Comparison of ENCODE assay signal across 13 cellular contexts in the genomic region with DNA sequence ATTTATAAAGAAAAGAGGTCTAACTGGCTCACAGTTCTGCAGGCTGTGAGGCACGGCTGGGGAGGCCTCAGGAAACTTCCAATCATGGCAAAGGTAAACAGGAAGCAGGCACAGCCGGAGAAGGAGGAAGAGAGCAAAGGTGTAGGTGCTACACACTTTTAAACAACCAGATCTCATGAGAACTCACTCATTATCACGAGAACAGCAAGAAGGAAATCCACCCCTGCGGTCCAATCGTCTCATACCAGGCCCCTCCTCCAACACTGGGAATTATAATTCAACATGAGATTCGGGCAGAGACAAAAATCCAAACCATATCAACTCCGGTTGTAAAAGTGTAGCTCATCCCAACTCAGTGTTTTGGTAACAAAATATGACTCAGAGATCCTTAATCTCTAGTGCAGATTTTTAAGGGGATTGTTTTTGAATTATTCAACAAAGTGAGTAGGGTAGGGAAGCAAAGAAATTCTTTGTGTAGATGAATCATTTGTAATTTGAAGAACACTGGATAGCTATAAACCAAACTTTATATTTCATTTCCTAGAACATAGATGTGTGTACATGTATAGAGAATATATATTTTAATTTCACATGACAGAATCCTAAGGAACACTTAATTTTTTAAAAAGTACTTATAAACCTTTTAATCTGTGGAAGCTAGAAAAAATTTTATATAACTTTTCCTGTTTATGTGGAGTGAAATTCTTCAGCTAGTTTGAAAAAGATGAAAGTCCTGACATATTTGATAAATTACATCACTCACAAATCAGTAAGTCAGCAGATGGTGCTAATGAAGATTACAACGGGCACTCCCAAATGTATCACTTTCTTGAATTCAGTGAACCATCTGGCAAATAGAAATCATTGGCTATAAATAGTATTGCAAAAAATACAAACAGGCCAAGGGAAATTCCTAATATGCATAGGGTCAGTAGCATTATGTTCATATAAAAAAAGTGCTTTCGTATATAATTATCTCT.
DNase-seq lines count a peak whose midpoint lies in the region; ATAC-seq, FAIRE-seq and TF ChIP-seq lines count a peak whose summit lies in the region.
"Had no signal": no experiment of that assay in that cellular context is flagged by ENCODE, and none has a peak within 500 bp of the region (broad histone marks: within the 10 kb centered on the region; RNA-seq: fewer than 3 reads in every experiment).

No MANE protein-coding gene starts in this region.

- H3K4me1 ChIP-seq in A549 = peaks cover 54% of the 10 kb centered on the region

- ATAC-seq in A549 = peak in 1 of 2 experiments; percentile 66; a peak in 3 of 6 replicates
- no peak for ATAC-seq in GM18867 (IDR thresholded peaks at IDR 0.05; ENCODE audit: unreplicated experiment)

- peak in 1 of 2 experiments; percentile 9 for DNase-seq in A549 (ENCODE audit: low read depth in 1 of 2, low spot score in 1 of 2)
- peak; percentile 93 for DNase-seq in HFFc6
- no peak for DNase-seq in glutamatergic neuron
- DNase-seq in stimulated activated CD4-positive, alpha-beta T cell treated with anti-CD3 and anti-CD28 coated beads, Interleukin-4, amount 100 ng/mL, for 1 hour = no peak
- DNase-seq in DMS53 treated with DMSO at 0.1 percent for 48 hours (lab: John Stamatoyannopoulos, UW; ENCODE audit: unreplicated experiment) = no peak
- no peak for DNase-seq in DMS79 (lab: John Stamatoyannopoulos, UW)
- DNase-seq: anterior cingulate cortex, hypothalamus, OCI-M1, ovary had no signal

- peak overlapping the region in 1 of 2 experiments; percentile 58; a peak in 3 of 6 replicates for H3K27ac ChIP-seq in A549
- H3K27ac ChIP-seq: ovary had no signal

- peaks cover 3% of the 10 kb centered on the region; the same call in 1 of the 2 replicates for H3K9me3 Mint-ChIP-seq in HFFc6
- no peaks in the 10 kb centered on the region for H3K9me3 Mint-ChIP-seq in glutamatergic neuron (ENCODE audit: unreplicated experiment)

- CTCF ChIA-PET in A549 (lab: Yijun Ruan, JAX) = no interaction called here

- POLR2A ChIA-PET in A549 (lab: Yijun Ruan, JAX) = no interaction called here

- H3K4me3 Mint-ChIP-seq in HFFc6 (peak overlapping the region; percentile 83), glutamatergic neuron (ENCODE audit: unreplicated experiment) (no peak overlapping the region)

- peak overlapping the region; percentile 95 for H3K27ac Mint-ChIP-seq in HFFc6
- H3K27ac Mint-ChIP-seq in glutamatergic neuron (ENCODE audit: unreplicated experiment) = peak overlapping the region; percentile 52

- H3K4me1 Mint-ChIP-seq in HFFc6 (ENCODE audit: low read depth) = peaks cover 66% of the 10 kb centered on the region
- peaks cover 19% of the 10 kb centered on the region for H3K4me1 Mint-ChIP-seq in glutamatergic neuron (ENCODE audit: low read depth, unreplicated experiment)

- H3K36me3 Mint-ChIP-seq in HFFc6 (ENCODE audit: low read depth) = peaks cover 17% of the 10 kb centered on the region
- no peaks in the 10 kb centered on the region for H3K36me3 Mint-ChIP-seq in glutamatergic neuron (ENCODE audit: unreplicated experiment)

- H3K4me3 ChIP-seq in A549 (no peak overlapping the region), WI38 (ENCODE audit: low read depth, low read length) (peak overlapping the region; percentile 44)
- H3K4me3 ChIP-seq: ovary had no signal

- 69% methylated on average over 9 of the region's 9 CpGs for WGBS in A549 (ENCODE audit: missing lambda C conversion rate)

- no peak for TF ChIP-seq EP300 in A549 (IDR thresholded peaks at IDR 0.05)

- TF ChIP-seq CTCF in A549 (IDR thresholded peaks at IDR 0.05) = no peak
- no peak for TF ChIP-seq CTCF in HFFc6 (IDR thresholded peaks at IDR 0.05)
- TF ChIP-seq CTCF in WI38 (IDR thresholded peaks at IDR 0.05; ENCODE audit: low read depth, low read length) = no peak
- no peak for TF ChIP-seq CTCF in glutamatergic neuron (IDR thresholded peaks at IDR 0.05; ENCODE audit: partially characterized antibody, unreplicated experiment)

- H3K9me3 ChIP-seq in A549 = no peaks in the 10 kb centered on the region
- H3K9me3 ChIP-seq: ovary had no signal

- TF ChIP-seq RAD21 in A549 (conservative IDR thresholded peaks at IDR 0.05 in 1 of 2, IDR thresholded peaks at IDR 0.05 in 1 of 2) = no peak

- FAIRE-seq in A549 (lab: Jason Lieb, UNC) = no peak
- FAIRE-seq: GM18507 had no signal

- H3K4me2 ChIP-seq in A549 = peak overlapping the region; percentile 40

- no peak for TF ChIP-seq POLR2A in A549 (IDR thresholded peaks at IDR 0.05; ENCODE audit: low read length)

- no peaks in the 10 kb centered on the region for H3K27me3 Mint-ChIP-seq in HFFc6 (ENCODE audit: insufficient read depth)
- peaks cover 3% of the 10 kb centered on the region for H3K27me3 Mint-ChIP-seq in glutamatergic neuron (ENCODE audit: unreplicated experiment)

TF ChIP-seq in A549, 52 proteins besides CTCF, POLR2A, EP300 and RAD21:
- TF ChIP-seq TFCP2L1 (CRISPR knock-in tag; IDR thresholded peaks at IDR 0.05) (no peak), GATA3 (IDR thresholded peaks at IDR 0.05; ENCODE audit: borderline replicate concordance) (peak; percentile 20; the same call in 1 of the 2 replicates), FOSL2 (IDR thresholded peaks at IDR 0.05) (no peak), FOSL2 (CRISPR knock-in tag; IDR thresholded peaks at IDR 0.05) (peak; percentile 34; the same call in 1 of the 2 replicates)
